In the genomic region with DNA sequence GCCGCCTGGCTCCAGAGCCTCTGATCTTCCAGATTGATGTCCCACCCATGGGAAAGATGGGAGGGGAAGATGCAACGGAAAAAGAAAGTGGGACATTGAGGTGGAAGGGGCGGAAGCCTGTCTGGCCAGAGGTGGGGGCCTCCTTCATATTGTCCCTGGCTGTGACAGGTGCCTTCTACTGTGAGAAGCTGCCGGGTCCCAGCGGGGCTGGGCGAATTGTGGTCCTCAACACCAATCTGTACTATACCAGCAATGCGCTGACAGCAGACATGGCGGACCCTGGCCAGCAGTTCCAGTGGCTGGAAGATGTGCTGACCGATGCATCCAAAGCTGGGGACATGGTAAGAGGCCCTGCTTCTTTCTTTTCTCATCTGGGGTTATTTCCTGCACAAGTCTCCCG, we compare ENCODE assay signal across 18 cellular contexts. TPM values are rescaled to one million over a fixed set of nuclear protein-coding genes. Genes with fewer than 3 reads are reported as not detected.
A peak's percentile ranks its signal among the peaks of the same experiment; 100 is the strongest.
DNase-seq lines count a peak whose midpoint lies in the region; TF ChIP-seq lines count a peak whose summit lies in the region.
"Had no signal": no experiment of that assay in that cellular context is flagged by ENCODE, and none has a peak within 500 bp of the region (broad histone marks: within the 10 kb centered on the region; RNA-seq: fewer than 3 reads in every experiment).

No MANE protein-coding gene starts in this region.

- no peak overlapping the region for H2AFZ ChIP-seq in osteoblast (ENCODE audit: low read length)

- H3K9me3 Mint-ChIP-seq in chondrocyte (ENCODE audit: low read depth): no peaks in the 10 kb centered on the region
- H3K9me3 Mint-ChIP-seq: CD4-positive, alpha-beta T cell; CD8-positive, alpha-beta T cell had no signal

- no peak overlapping the region for H3K4me3 Mint-ChIP-seq in chondrocyte (ENCODE audit: unreplicated experiment)
- H3K4me3 Mint-ChIP-seq: B cell; CD4-positive, alpha-beta T cell; CD8-positive, alpha-beta T cell had no signal

- H3K4me3 ChIP-seq in osteoblast (ENCODE audit: insufficient read depth, low read length): no peak overlapping the region
- H3K4me3 ChIP-seq in spleen: no peak overlapping the region
- H3K4me3 ChIP-seq: A549; BLaER1 treated with 17β-estradiol and CSF1 and Interleukin-3, amounts not matched to agents 10 nM and 100 nM had no signal

- WGBS in spleen, 5 donors: 88 to 97% (median 93%) methylated on average over 10 of the region's 10 CpGs

- H3K36me3 ChIP-seq in osteoblast (ENCODE audit: insufficient read depth, low read length) (no peaks in the 10 kb centered on the region), spleen (no peaks in the 10 kb centered on the region)
- H3K36me3 ChIP-seq: BLaER1 treated with 17β-estradiol and CSF1 and Interleukin-3, amounts not matched to agents 10 nM and 100 nM had no signal

- H3K36me3 Mint-ChIP-seq in chondrocyte (ENCODE audit: low read depth): no peaks in the 10 kb centered on the region
- H3K36me3 Mint-ChIP-seq: CD8-positive, alpha-beta T cell had no signal

- peak; percentile 85 for DNase-seq in chondrocyte (ENCODE audit: low spot score)
- DNase-seq in osteoblast (ENCODE audit: insufficient read length, low spot score, missing footprints): peak; percentile 38
- peak; percentile 40 for DNase-seq in spleen
- no peak for DNase-seq in effector CD8-positive, alpha-beta T cell (lab: John Stamatoyannopoulos, UW)
- no peak for DNase-seq in ecto neural progenitor cell (ENCODE audit: low spot score)
- DNase-seq: AML-193; Caco-2; Calu3; CD4-positive, alpha-beta T cell; CD8-positive, alpha-beta T cell; DMS79 treated with DMSO at 0.1 percent for 48 hours; GF-D8 had no signal

- no peaks in the 10 kb centered on the region for H3K9me3 ChIP-seq in osteoblast (ENCODE audit: low read depth, low read length)
- no peaks in the 10 kb centered on the region for H3K9me3 ChIP-seq in spleen
- H3K9me3 ChIP-seq: A549; BLaER1 treated with 17β-estradiol and CSF1 and Interleukin-3, amounts not matched to agents 10 nM and 100 nM; Caco-2 had no signal

- H3K27ac ChIP-seq in osteoblast (ENCODE audit: low read depth, low read length) (no peak overlapping the region), spleen (no peak overlapping the region)
- H3K27ac ChIP-seq: 22Rv1; A549; BLaER1 treated with 17β-estradiol and CSF1 and Interleukin-3, amounts not matched to agents 10 nM and 100 nM; C4-2B had no signal

- intact Hi-C loops in spleen (cut with DNase I; ENCODE audit: low total_unique reads): no loop called here

- peaks cover 3% of the 10 kb centered on the region for H3K4me1 Mint-ChIP-seq in chondrocyte (ENCODE audit: low read depth)
- H3K4me1 Mint-ChIP-seq: B cell had no signal

- H3K27me3 ChIP-seq in osteoblast (ENCODE audit: insufficient read depth, low read length): peaks cover 4% of the 10 kb centered on the region
- no peaks in the 10 kb centered on the region for H3K27me3 ChIP-seq in spleen (replicated peaks in 1 of 7)
- H3K27me3 ChIP-seq: BLaER1 treated with 17β-estradiol and CSF1 and Interleukin-3, amounts not matched to agents 10 nM and 100 nM had no signal

- H3K4me2 ChIP-seq in osteoblast (ENCODE audit: insufficient read depth, low read length): no peak overlapping the region
- H3K4me2 ChIP-seq: A549; BLaER1 treated with 17β-estradiol and CSF1 and Interleukin-3, amounts not matched to agents 10 nM and 100 nM had no signal

- no peak for TF ChIP-seq CTCF in chondrocyte (IDR thresholded peaks at IDR 0.05)
- TF ChIP-seq CTCF in osteoblast (IDR thresholded peaks at IDR 0.05; ENCODE audit: extremely low read depth, low read depth, low read length): no peak
- TF ChIP-seq CTCF in spleen (IDR thresholded peaks at IDR 0.05 in 8 of 11, conservative IDR thresholded peaks at IDR 0.05 in 3 of 11): no peak

- H4K20me1 ChIP-seq in osteoblast (ENCODE audit: insufficient read depth, low read length): no peaks in the 10 kb centered on the region
- H4K20me1 ChIP-seq: BLaER1 treated with 17β-estradiol and CSF1 and Interleukin-3, amounts not matched to agents 10 nM and 100 nM had no signal

- H3K27ac Mint-ChIP-seq in chondrocyte (ENCODE audit: unreplicated experiment): no peak overlapping the region
- H3K27ac Mint-ChIP-seq: B cell; CD4-positive, alpha-beta T cell; CD8-positive, alpha-beta T cell had no signal

- H3K79me2 ChIP-seq in osteoblast (ENCODE audit: insufficient read depth, low read length): no peaks in the 10 kb centered on the region

- peaks cover 21% of the 10 kb centered on the region for H3K27me3 Mint-ChIP-seq in chondrocyte (ENCODE audit: low read depth)
- H3K27me3 Mint-ChIP-seq: B cell; CD4-positive, alpha-beta T cell had no signal

- H3K4me1 ChIP-seq in osteoblast (ENCODE audit: insufficient read depth, low read length) (no peaks in the 10 kb centered on the region), spleen (peaks cover 0 to 14% (median 8%) of the 10 kb centered on the region in 6 donors)
- H3K4me1 ChIP-seq: Caco-2 had no signal

- no peak for TF ChIP-seq POLR2A in spleen (IDR thresholded peaks at IDR 0.05)

RNA-seq across cellular contexts. Expression of gene XKR8, which starts 5.6 kb away (rescaled TPM):
- 3.5 to 9.9 TPM (median 7.8 TPM) in 3 replicates for total RNA-seq in chondrocyte
- 9.4 and 12.7 TPM in 2 replicates for total RNA-seq in osteoblast
- total RNA-seq in spleen: 10 to 100 TPM in 4 of 7 donors, 1 to 10 TPM in 3; 7.9 to 17.4 (median 10.6) TPM
- polyA plus RNA-seq in spleen: 1 to 10 TPM; 4.2 to 6.8 (median 5.2) TPM

RNA-seq across cellular contexts. Expression of gene SMPDL3B, which starts 19.4 kb away (rescaled TPM):
- total RNA-seq in chondrocyte: 0.15 to 0.21 TPM in 2 of 3 replicates, not detected in the other
- under 0.01 TPM in 1 of 2 replicates, not detected in the other for total RNA-seq in osteoblast
- total RNA-seq in spleen: 1 to 10 TPM in 6 of 7 donors, under 1 TPM in 1; 0.46 to 2.5 (median 1.4) TPM
- under 1 TPM in 2 of 3 donors, not detected in 1; 0.13 to 0.21 TPM for polyA plus RNA-seq in spleen
- total RNA-seq: A172; B cell; CD4-positive, alpha-beta T cell; CD8-positive, alpha-beta T cell had no signal

RNA-seq across cellular contexts. Expression of gene RPA2, which starts 39.8 kb away (rescaled TPM):
- 15.1 to 24.8 TPM (median 15.5 TPM) in 3 replicates for total RNA-seq in chondrocyte
- 20.6 and 49.8 TPM in 2 replicates for total RNA-seq in osteoblast
- total RNA-seq in spleen: 10 to 100 TPM; 32.2 to 49.1 (median 38.1) TPM
- polyA plus RNA-seq in spleen: 10 to 100 TPM; 47.5 to 61.8 (median 60.9) TPM

Comparison
In these comparisons a context has a peak if more than half of its experiments do, and no peak if none do; other contexts are left out.
1. DNase-seq: peak in chondrocyte (single experiment), osteoblast (single experiment) and spleen (single experiment); none in effector CD8-positive, alpha-beta T cell (single experiment) and ecto neural progenitor cell (single experiment).